4 cellular contexts compared by ENCODE assay signal in the genomic region with DNA sequence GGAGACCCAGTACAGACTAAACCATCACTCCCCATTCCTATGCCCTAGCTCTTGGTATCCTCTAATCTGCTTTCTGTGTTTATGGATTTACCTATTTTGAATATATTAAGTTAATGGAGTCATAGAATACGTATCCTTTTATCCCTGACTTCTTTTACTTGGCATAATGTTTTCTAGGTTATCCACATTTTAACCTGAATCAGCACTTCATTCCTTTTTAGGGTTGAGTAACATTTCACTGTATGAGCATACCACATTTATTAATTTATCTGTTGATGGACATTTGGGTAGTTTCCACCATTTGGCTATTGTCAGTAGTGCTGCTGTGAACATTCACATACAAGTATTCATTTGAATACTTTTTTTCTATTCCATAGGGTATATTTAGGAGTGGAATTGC.
TF ChIP-seq lines count a peak whose summit lies in the region.

No MANE protein-coding gene starts in this region.

TF ChIP-seq in HepG2, 621 proteins besides CTCF, POLR2A, EP300 and RAD21 (continues in another document):
- peak; percentile 59 to 78; a peak in 3 of 4 replicates for TF ChIP-seq MAFK (conservative IDR thresholded peaks at IDR 0.05 in 1 of 2, IDR thresholded peaks at IDR 0.05 in 1 of 2; ENCODE audit: low read length in 2 of 2)
- no peak for TF ChIP-seq ZNF768 (CRISPR knock-in tag; IDR thresholded peaks at IDR 0.05)
- TF ChIP-seq, protein P1, sequence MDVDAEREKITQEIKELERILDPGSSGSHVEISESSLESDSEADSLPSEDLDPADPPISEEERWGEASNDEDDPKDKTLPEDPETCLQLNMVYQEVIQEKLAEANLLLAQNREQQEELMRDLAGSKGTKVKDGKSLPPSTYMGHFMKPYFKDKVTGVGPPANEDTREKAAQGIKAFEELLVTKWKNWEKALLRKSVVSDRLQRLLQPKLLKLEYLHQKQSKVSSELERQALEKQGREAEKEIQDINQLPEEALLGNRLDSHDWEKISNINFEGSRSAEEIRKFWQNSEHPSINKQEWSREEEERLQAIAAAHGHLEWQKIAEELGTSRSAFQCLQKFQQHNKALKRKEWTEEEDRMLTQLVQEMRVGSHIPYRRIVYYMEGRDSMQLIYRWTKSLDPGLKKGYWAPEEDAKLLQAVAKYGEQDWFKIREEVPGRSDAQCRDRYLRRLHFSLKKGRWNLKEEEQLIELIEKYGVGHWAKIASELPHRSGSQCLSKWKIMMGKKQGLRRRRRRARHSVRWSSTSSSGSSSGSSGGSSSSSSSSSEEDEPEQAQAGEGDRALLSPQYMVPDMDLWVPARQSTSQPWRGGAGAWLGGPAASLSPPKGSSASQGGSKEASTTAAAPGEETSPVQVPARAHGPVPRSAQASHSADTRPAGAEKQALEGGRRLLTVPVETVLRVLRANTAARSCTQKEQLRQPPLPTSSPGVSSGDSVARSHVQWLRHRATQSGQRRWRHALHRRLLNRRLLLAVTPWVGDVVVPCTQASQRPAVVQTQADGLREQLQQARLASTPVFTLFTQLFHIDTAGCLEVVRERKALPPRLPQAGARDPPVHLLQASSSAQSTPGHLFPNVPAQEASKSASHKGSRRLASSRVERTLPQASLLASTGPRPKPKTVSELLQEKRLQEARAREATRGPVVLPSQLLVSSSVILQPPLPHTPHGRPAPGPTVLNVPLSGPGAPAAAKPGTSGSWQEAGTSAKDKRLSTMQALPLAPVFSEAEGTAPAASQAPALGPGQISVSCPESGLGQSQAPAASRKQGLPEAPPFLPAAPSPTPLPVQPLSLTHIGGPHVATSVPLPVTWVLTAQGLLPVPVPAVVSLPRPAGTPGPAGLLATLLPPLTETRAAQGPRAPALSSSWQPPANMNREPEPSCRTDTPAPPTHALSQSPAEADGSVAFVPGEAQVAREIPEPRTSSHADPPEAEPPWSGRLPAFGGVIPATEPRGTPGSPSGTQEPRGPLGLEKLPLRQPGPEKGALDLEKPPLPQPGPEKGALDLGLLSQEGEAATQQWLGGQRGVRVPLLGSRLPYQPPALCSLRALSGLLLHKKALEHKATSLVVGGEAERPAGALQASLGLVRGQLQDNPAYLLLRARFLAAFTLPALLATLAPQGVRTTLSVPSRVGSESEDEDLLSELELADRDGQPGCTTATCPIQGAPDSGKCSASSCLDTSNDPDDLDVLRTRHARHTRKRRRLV (CRISPR knock-in tag; IDR thresholded peaks at IDR 0.05), result no peak
- peak; percentile 68 for TF ChIP-seq MAFF (IDR thresholded peaks at IDR 0.05; ENCODE audit: low read depth, low read length)

TF ChIP-seq in A549, 52 proteins besides CTCF, POLR2A, EP300 and RAD21:
- TF ChIP-seq MYC (IDR thresholded peaks at IDR 0.05; ENCODE audit: borderline replicate concordance, low read length) (no peak), MAFK (IDR thresholded peaks at IDR 0.05; ENCODE audit: partially characterized antibody) (peak; percentile 48)

TF ChIP-seq in IMR-90, 13 proteins besides CTCF, POLR2A, EP300 and RAD21:
- 0 out of 2 replicates have a peak, but pooled peaks have one; percentile 19 for TF ChIP-seq MAFK (IDR thresholded peaks at IDR 0.05; ENCODE audit: low read depth, low read length)
- no peak for TF ChIP-seq RFX5 (IDR thresholded peaks at IDR 0.05; ENCODE audit: low read depth, low read length)

TF ChIP-seq in K562, 482 proteins besides CTCF, POLR2A, EP300 and RAD21:
- TF ChIP-seq ZFP30 (CRISPR knock-in tag; IDR thresholded peaks at IDR 0.05; ENCODE audit: borderline replicate concordance) (no peak), C11orf30 (IDR thresholded peaks at IDR 0.05; ENCODE audit: low read depth) (peak; percentile 14; the same call in 1 of the 2 replicates), PRMT5 (CRISPR knock-in tag; IDR thresholded peaks at IDR 0.05) (no peak), XRCC4 (IDR thresholded peaks at IDR 0.05; ENCODE audit: extremely low read depth, insufficient read depth, insufficient read length) (no peak), TEAD2 (tag; IDR thresholded peaks at IDR 0.05) (no peak)
